In the genomic region with DNA sequence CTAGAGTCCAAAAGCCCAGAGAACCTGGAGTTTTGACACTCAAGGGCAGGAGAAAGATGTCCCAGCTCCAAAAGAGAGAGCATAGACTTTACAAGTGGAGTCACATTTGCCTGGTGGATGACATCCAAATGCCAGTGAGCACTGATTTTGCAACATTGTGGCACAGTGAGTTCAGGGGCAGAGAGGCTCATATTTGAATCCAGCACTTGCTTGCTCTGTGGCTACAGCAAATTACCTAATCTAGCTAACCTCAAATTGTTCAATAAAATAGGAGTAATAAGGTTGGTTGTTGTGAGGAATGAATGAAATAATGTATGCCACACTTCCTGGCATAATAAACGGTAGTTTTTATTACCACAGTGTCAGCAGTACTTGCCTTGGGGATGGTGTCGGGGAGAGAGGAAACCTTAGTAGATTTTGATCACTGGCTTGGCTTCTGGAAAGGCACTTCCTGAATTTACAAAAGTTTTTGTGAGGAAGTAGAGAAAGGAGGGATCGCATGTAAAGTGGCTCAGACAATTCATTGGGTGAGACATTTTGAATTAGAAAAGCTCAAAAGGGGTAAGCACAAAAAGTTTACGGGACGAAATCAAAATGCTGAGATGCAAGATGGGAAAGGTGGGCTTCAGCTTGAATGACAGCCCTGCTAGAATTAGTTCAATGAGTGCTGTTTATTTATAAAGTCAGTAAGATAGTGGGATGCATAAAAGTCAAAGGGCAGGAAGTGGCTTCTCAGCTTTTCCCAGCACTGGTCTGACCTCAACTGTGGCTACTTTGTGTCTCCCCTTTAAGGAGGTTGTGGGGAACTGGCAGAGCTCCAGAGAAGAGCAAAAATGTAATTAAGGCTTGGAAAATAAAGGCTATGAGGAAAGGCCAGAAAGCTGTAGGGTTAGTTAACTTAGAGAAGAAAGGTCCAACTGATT, we compare ENCODE assay signal across 8 cellular contexts.
DNase-seq lines count a peak whose midpoint lies in the region; ATAC-seq and TF ChIP-seq lines count a peak whose summit lies in the region.

No MANE protein-coding gene starts in this region.

- TF ChIP-seq CTCF in WTC11 (IDR thresholded peaks at IDR 0.05) (no peak), right atrium auricular region (IDR thresholded peaks at IDR 0.05) (no peak)

- H3K36me3 ChIP-seq in right atrium auricular region: no peaks in the 10 kb centered on the region

- H3K9me3 ChIP-seq in right atrium auricular region: no peaks in the 10 kb centered on the region

- H3K4me1 Mint-ChIP-seq in WTC11: peaks cover 18% of the 10 kb centered on the region

- no peak overlapping the region for H3K4me3 ChIP-seq in right atrium auricular region

- in situ Hi-C loops in KBM-7 (cut with MboI; ENCODE audit: low pct_unique_long_range_greater_than_20kb, low sequenced_read_pairs): no loop called here

- H3K4me3 Mint-ChIP-seq in WTC11: no peak overlapping the region

- H3K27ac ChIP-seq in right atrium auricular region: peak overlapping the region; percentile 13 to 56

- H3K9me3 Mint-ChIP-seq in WTC11: peaks cover 20% of the 10 kb centered on the region

- H3K36me3 Mint-ChIP-seq in WTC11: no peaks in the 10 kb centered on the region

- ATAC-seq in WTC11 (peak; percentile 61), GM21447 (IDR thresholded peaks at IDR 0.05; ENCODE audit: unreplicated experiment) (no peak), HG03045 (IDR thresholded peaks at IDR 0.05; ENCODE audit: unreplicated experiment) (no peak)
- peak; percentile 49 for ATAC-seq in stimulated activated naive CD8-positive, alpha-beta T cell treated with anti-CD3 and anti-CD28 coated beads, Interleukin-15, Interleukin-2, amounts not matched to agents 100 U/mL and 50 U/mL, for 24 hours

- H3K4me1 ChIP-seq in right atrium auricular region: peaks cover 0 to 11% of the 10 kb centered on the region in 2 donors

- POLR2A ChIA-PET in WTC11 (lab: Charles Lee): interaction anchor here (0.6 kb wide), 1 partner anchor 852 kb away, joined by 4 read pairs; no protein-coding TSS in a partner anchor

- peak overlapping the region; percentile 82 for H3K27ac Mint-ChIP-seq in WTC11

- CTCF ChIA-PET in WTC11 (lab: Charles Lee): no interaction called here

- no peaks in the 10 kb centered on the region for H3K27me3 Mint-ChIP-seq in WTC11 (ENCODE audit: low read depth)

- DNase-seq in KBM-7: peak; percentile 35
- DNase-seq in WTC11 (ENCODE audit: low spot score): no peak
- DNase-seq in right atrium auricular region (ENCODE audit: low spot score): no peak
- peak; percentile 19 for DNase-seq in stimulated activated naive CD8-positive, alpha-beta T cell treated with anti-CD3 and anti-CD28 coated beads, Interleukin-15, Interleukin-2, amounts not matched to agents 100 U/mL and 50 U/mL, for 24 hours
- DNase-seq in superior temporal gyrus (ENCODE audit: extremely low spot score): no peak
- DNase-seq in stimulated activated CD8-positive, alpha-beta memory T cell treated with anti-CD3 and anti-CD28 coated beads, Interleukin-4, amount 100 ng/mL, for 48 hours: no peak

- no peaks in the 10 kb centered on the region for H3K27me3 ChIP-seq in right atrium auricular region

TF ChIP-seq in WTC11, 78 proteins besides CTCF, POLR2A, EP300 and RAD21:
- no peak for TF ChIP-seq JUN (CRISPR knock-in tag; IDR thresholded peaks at IDR 0.05)

Comparison
In these comparisons a context has a peak if more than half of its experiments do, and no peak if none do; other contexts are left out.
1. DNase-seq: peak in KBM-7 (single experiment) and stimulated activated naive CD8-positive, alpha-beta T cell treated with anti-CD3 and anti-CD28 coated beads, Interleukin-15, Interleukin-2, amounts not matched to agents 100 U/mL and 50 U/mL, for 24 hours (single experiment); none in WTC11 (single experiment), right atrium auricular region (single experiment), superior temporal gyrus (single experiment) and stimulated activated CD8-positive, alpha-beta memory T cell treated with anti-CD3 and anti-CD28 coated beads, Interleukin-4, amount 100 ng/mL, for 48 hours (single experiment).
2. ATAC-seq: peak in WTC11 (single experiment) and stimulated activated naive CD8-positive, alpha-beta T cell treated with anti-CD3 and anti-CD28 coated beads, Interleukin-15, Interleukin-2, amounts not matched to agents 100 U/mL and 50 U/mL, for 24 hours (single experiment); none in GM21447 (single experiment) and HG03045 (single experiment).